ENCODE assay signal across 24 cellular contexts in genomic region chr18:11523809-11524208, GRCh38.
"Had no signal": no experiment of that assay in that cellular context is flagged by ENCODE, and none has a peak within 500 bp of the region (broad histone marks: within the 10 kb centered on the region; RNA-seq: fewer than 3 reads in every experiment).

No MANE protein-coding gene starts in this region.

- DNase-seq: activated CD4-positive, alpha-beta T cell treated with anti-CD3 and anti-CD28 coated beads for 48 hours; activated CD4-positive, alpha-beta T cell treated with anti-CD3 and anti-CD28 coated beads, Interleukin-2, amount 50 U/mL, for 4 hours; activated CD4-positive, CD25-positive, alpha-beta regulatory T cell treated with anti-CD3 and anti-CD28 coated beads, Interleukin-2, amount 50 U/mL, for 72 hours; activated CD8-positive, alpha-beta memory T cell treated with anti-CD3 and anti-CD28 coated beads, Interleukin-2, amount 50 U/mL, for 48 hours; activated CD8-positive, alpha-beta T cell treated with anti-CD3 and anti-CD28 coated beads, Interleukin-2, amount 10 ng/mL, durations not matched to agents 7 days and 5 days; activated effector memory CD4-positive, alpha-beta T cell treated with Interleukin-2 at 50 U/mL for 16 hours; activated naive CD4-positive, alpha-beta T cell; activated T-cell treated with anti-CD3 and anti-CD28 coated beads, Interleukin-2, amount 50 U/mL, for 1 hour; aorta; body of pancreas; Kasumi-1; KBM-7; NCI-H1048; NCI-H146; NCI-H187 treated with DMSO at 0.1 percent for 48 hours; NCI-H2081 treated with DMSO at 0.1 percent for 48 hours; NCI-H2171 treated with DMSO at 0.1 percent for 48 hours; NCI-H510A treated with DMSO at 0.1 percent for 48 hours; Peyer's patch; Right ventricle myocardium superior; SW 1271 had no signal

- H3K27ac ChIP-seq: body of pancreas, Peyer's patch, RWPE1, SJSA1 had no signal

- H3K4me1 ChIP-seq: body of pancreas, Peyer's patch, SJSA1 had no signal

- ATAC-seq: activated CD8-positive, alpha-beta T cell treated with anti-CD3 and anti-CD28 coated beads, Interleukin-2, amount 10 ng/mL, durations not matched to agents 7 days and 5 days; body of pancreas; SK-N-SH treated with all-trans-retinoic acid at 6 μM for 48 hours had no signal

- H3K9me3 ChIP-seq: body of pancreas, Peyer's patch, SJSA1 had no signal

- H3K36me3 ChIP-seq: Peyer's patch, SJSA1 had no signal

- H3K4me3 ChIP-seq: body of pancreas, Peyer's patch, SJSA1 had no signal

- H3K27me3 ChIP-seq: body of pancreas, Peyer's patch, SJSA1 had no signal
